In the genomic region with DNA sequence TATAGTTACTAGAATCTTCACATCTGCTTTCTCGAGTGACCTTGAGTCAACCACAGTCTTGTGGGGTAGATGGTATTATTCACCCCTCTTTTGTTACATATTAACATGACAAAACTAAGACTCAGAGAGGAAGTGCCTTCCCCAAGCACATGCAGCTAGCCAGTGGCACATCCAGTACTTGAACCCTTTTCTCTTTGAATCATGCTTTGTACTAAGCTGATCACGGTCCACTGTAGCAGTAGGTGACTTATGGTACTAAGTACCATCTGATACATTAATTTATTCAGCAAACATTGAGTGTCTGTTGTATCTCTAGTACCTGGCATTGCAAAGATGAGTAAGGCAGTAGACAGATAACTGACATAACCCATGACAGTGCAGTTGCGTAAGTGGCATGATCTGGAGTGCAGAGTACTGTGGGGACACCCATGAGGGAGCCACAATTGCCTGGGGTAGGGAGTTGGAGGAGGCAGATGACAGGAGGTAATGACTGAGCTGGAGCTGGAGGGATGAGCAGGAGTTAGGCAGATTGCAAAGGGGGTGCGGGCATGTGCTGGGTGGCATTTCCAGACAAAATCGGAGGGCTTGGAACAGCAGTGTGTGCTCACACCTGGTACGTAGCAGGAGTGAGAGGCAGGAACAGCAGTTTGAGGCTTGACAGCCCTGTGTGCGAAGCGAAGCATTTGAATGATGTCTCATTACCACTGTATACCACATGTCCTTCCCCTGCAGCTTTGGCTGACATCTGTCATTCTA, we compare ENCODE assay signal across 9 cellular contexts. TPM values are rescaled to one million over a fixed set of nuclear protein-coding genes. Genes with fewer than 3 reads are reported as not detected.
DNase-seq lines count a peak whose midpoint lies in the region; ATAC-seq and TF ChIP-seq lines count a peak whose summit lies in the region.
"Had no signal": no experiment of that assay in that cellular context is flagged by ENCODE, and none has a peak within 500 bp of the region (broad histone marks: within the 10 kb centered on the region; RNA-seq: fewer than 3 reads in every experiment).

No MANE protein-coding gene starts in this region.

- H3K4me1 ChIP-seq in left lung (peaks cover 5 to 49% of the 10 kb centered on the region in 2 donors), vagina (peaks cover 10% of the 10 kb centered on the region), PC-3 (ENCODE audit: insufficient read depth, low read length) (0 out of 2 replicates have a peak, but pooled peaks cover 5% of the 10 kb centered on the region)
- H3K4me1 ChIP-seq in CD4-positive, alpha-beta memory T cell (ENCODE audit: insufficient read depth, low read length): no peaks in the 10 kb centered on the region

- peak overlapping the region in 1 of 7 donors; percentile 36 for H3K27ac Mint-ChIP-seq in CD4-positive, alpha-beta memory T cell
- H3K27ac Mint-ChIP-seq in progenitor cell of endocrine pancreas: no peak overlapping the region
- H3K27ac Mint-ChIP-seq: stimulated activated naive CD8-positive, alpha-beta T cell treated with anti-CD3 and anti-CD28 coated beads, Interleukin-15, Interleukin-2, amounts not matched to agents 100 ng/mL and 50 ng/mL, for 24 hours had no signal

- TF ChIP-seq POLR2A in vagina (IDR thresholded peaks at IDR 0.05): no peak

- H3K9me3 Mint-ChIP-seq in CD4-positive, alpha-beta memory T cell: no peaks in the 10 kb centered on the region
- no peaks in the 10 kb centered on the region for H3K9me3 Mint-ChIP-seq in progenitor cell of endocrine pancreas (ENCODE audit: low read depth)
- H3K9me3 Mint-ChIP-seq: stimulated activated naive CD8-positive, alpha-beta T cell treated with anti-CD3 and anti-CD28 coated beads, Interleukin-15, Interleukin-2, amounts not matched to agents 100 ng/mL and 50 ng/mL, for 24 hours had no signal

- no peaks in the 10 kb centered on the region for H3K9me3 ChIP-seq in left lung
- no peaks in the 10 kb centered on the region for H3K9me3 ChIP-seq in vagina
- no peaks in the 10 kb centered on the region for H3K9me3 ChIP-seq in CD4-positive, alpha-beta memory T cell (ENCODE audit: control insufficient read depth in 1 of 2, low read length in 2 of 2)
- no peaks in the 10 kb centered on the region for H3K9me3 ChIP-seq in PC-3 (ENCODE audit: low read length)

- POLR2A ChIA-PET in CD4-positive, alpha-beta memory T cell (lab: Charles Lee; ENCODE audit: partially characterized antibody): no interaction called here
- POLR2A ChIA-PET in PC-3 (lab: Charles Lee; ENCODE audit: unreplicated experiment): no interaction called here

- no peaks in the 10 kb centered on the region for H3K27me3 Mint-ChIP-seq in CD4-positive, alpha-beta memory T cell
- H3K27me3 Mint-ChIP-seq in progenitor cell of endocrine pancreas: no peaks in the 10 kb centered on the region
- H3K27me3 Mint-ChIP-seq: stimulated activated naive CD8-positive, alpha-beta T cell treated with anti-CD3 and anti-CD28 coated beads, Interleukin-15, Interleukin-2, amounts not matched to agents 100 ng/mL and 50 ng/mL, for 24 hours had no signal

- no peaks in the 10 kb centered on the region for H3K27me3 ChIP-seq in left lung
- no peaks in the 10 kb centered on the region for H3K27me3 ChIP-seq in vagina
- H3K27me3 ChIP-seq in CD4-positive, alpha-beta memory T cell (ENCODE audit: insufficient read depth, low read length): no peaks in the 10 kb centered on the region
- no peaks in the 10 kb centered on the region for H3K27me3 ChIP-seq in PC-3 (ENCODE audit: low read length)

- no peaks in the 10 kb centered on the region for H3K9me2 ChIP-seq in PC-3 (replicated peaks; ENCODE audit: low read length)

- no peak overlapping the region for H2AFZ ChIP-seq in PC-3 (ENCODE audit: low read length)

- peaks cover 97% of the 10 kb centered on the region for H3K79me2 ChIP-seq in PC-3 (ENCODE audit: low read length)

- ATAC-seq in GM18873 (IDR thresholded peaks at IDR 0.05; ENCODE audit: low FRiP score, unreplicated experiment) (peak; percentile 88), HG02623 (IDR thresholded peaks at IDR 0.05; ENCODE audit: unreplicated experiment) (peak; percentile 85), left lung (peak; percentile 27), PC-3 (no peak)

- no peaks in the 10 kb centered on the region for H3K36me3 ChIP-seq in left lung
- no peaks in the 10 kb centered on the region for H3K36me3 ChIP-seq in vagina
- H3K36me3 ChIP-seq in CD4-positive, alpha-beta memory T cell (ENCODE audit: insufficient read depth, low read length): no peaks in the 10 kb centered on the region
- 0 out of 2 replicates have a peak, but pooled peaks cover 4% of the 10 kb centered on the region for H3K36me3 ChIP-seq in PC-3 (ENCODE audit: low read depth, low read length)

- no TSS peak for BruUV-seq in PC-3 (replicated peaks; lab: Mats Ljungman, UMichigan)

- intact Hi-C loops in left lung (cut with DNase I) (no loop called here), vagina (cut with DNase I) (no loop called here), PC-3 (cut with micrococcal nuclease) (no loop called here)
- intact Hi-C loops in CD4-positive, alpha-beta memory T cell (cut with micrococcal nuclease): no loop called here

- no peak overlapping the region for H3K4me2 ChIP-seq in PC-3 (ENCODE audit: low read length)

- no peak overlapping the region for H3K4me3 ChIP-seq in left lung
- no peak overlapping the region for H3K4me3 ChIP-seq in vagina
- H3K4me3 ChIP-seq in CD4-positive, alpha-beta memory T cell (ENCODE audit: low read length in 2 of 2): no peak overlapping the region
- no peak overlapping the region for H3K4me3 ChIP-seq in PC-3 (ENCODE audit: low read length)

- DNase-seq in NOMO-1 (lab: John Stamatoyannopoulos, UW; ENCODE audit: unreplicated experiment in 2 of 2) (peak; percentile 50 to 84), left lung (no peak), vagina (ENCODE audit: extremely low spot score in 2 of 2) (no peak), progenitor cell of endocrine pancreas (ENCODE audit: low spot score, unreplicated experiment) (no peak), PC-3 (no peak)
- DNase-seq in CD4-positive, alpha-beta memory T cell: no peak

- H3F3A ChIP-seq in PC-3 (ENCODE audit: low read length, unreplicated experiment): no peaks in the 10 kb centered on the region

- H4K20me1 ChIP-seq in PC-3 (ENCODE audit: low read length): peaks cover 78% of the 10 kb centered on the region

- H3K27ac ChIP-seq in left lung: no peak overlapping the region
- no peak overlapping the region for H3K27ac ChIP-seq in vagina
- H3K27ac ChIP-seq in CD4-positive, alpha-beta memory T cell (ENCODE audit: low read depth, low read length): no peak overlapping the region
- no peak overlapping the region for H3K27ac ChIP-seq in PC-3 (ENCODE audit: low read length)

- peaks cover 3 to 5% (median 4%) of the 10 kb centered on the region in 4 donors for H3K4me1 Mint-ChIP-seq in CD4-positive, alpha-beta memory T cell
- peaks cover 45% of the 10 kb centered on the region for H3K4me1 Mint-ChIP-seq in progenitor cell of endocrine pancreas (ENCODE audit: low read depth)

- TF ChIP-seq CTCF in left lung (IDR thresholded peaks at IDR 0.05): no peak
- no peak for TF ChIP-seq CTCF in vagina (IDR thresholded peaks at IDR 0.05)
- no peak for TF ChIP-seq CTCF in progenitor cell of endocrine pancreas (IDR thresholded peaks at IDR 0.05; ENCODE audit: unreplicated experiment)
- no peak for TF ChIP-seq CTCF in PC-3 (conservative IDR thresholded peaks at IDR 0.05; ENCODE audit: low read depth, low read length)

- H3K4me3 Mint-ChIP-seq in CD4-positive, alpha-beta memory T cell: no peak overlapping the region
- H3K4me3 Mint-ChIP-seq in progenitor cell of endocrine pancreas (ENCODE audit: low read depth): no peak overlapping the region
- H3K4me3 Mint-ChIP-seq: stimulated activated naive CD8-positive, alpha-beta T cell treated with anti-CD3 and anti-CD28 coated beads, Interleukin-15, Interleukin-2, amounts not matched to agents 100 ng/mL and 50 ng/mL, for 24 hours had no signal

- CTCF ChIA-PET in CD4-positive, alpha-beta memory T cell (lab: Charles Lee; ENCODE audit: partially characterized antibody): no interaction called here
- CTCF ChIA-PET in PC-3 (lab: Charles Lee): no interaction called here

- no peaks in the 10 kb centered on the region for H3K36me3 Mint-ChIP-seq in CD4-positive, alpha-beta memory T cell
- H3K36me3 Mint-ChIP-seq in progenitor cell of endocrine pancreas (ENCODE audit: insufficient read depth): no peaks in the 10 kb centered on the region

- no peak overlapping the region for H3K9ac ChIP-seq in PC-3 (ENCODE audit: low read length)

RNA-seq across cellular contexts. Expression of gene UCK2, which starts 29.8 kb away (rescaled TPM):
- total RNA-seq in left lung (10 to 100 TPM in 1 of 2 donors, 1 to 10 TPM in 1; 8.6 to 19.8 TPM), vagina (49.4 TPM), progenitor cell of endocrine pancreas (29.7 and 30.6 TPM in 2 replicates), PC-3 (2014; rRNA removed) (193 and 209 TPM in 2 replicates)
- total RNA-seq in CD4-positive, alpha-beta memory T cell: 1 to 10 TPM; 2.1 to 2.7 TPM
- 1 to 10 TPM; 5.4 to 5.6 TPM for polyA plus RNA-seq in CD4-positive, alpha-beta memory T cell

Comparison
In these comparisons a context has a peak if more than half of its experiments do, and no peak if none do; other contexts are left out.
1. DNase-seq: peak in NOMO-1 (2 of 2); none in left lung (0 of 2), vagina (0 of 2), CD4-positive, alpha-beta memory T cell (0 of 5), progenitor cell of endocrine pancreas (single experiment) and PC-3 (single experiment).